Comparison of ENCODE assay signal across 13 cellular contexts in the genomic region with DNA sequence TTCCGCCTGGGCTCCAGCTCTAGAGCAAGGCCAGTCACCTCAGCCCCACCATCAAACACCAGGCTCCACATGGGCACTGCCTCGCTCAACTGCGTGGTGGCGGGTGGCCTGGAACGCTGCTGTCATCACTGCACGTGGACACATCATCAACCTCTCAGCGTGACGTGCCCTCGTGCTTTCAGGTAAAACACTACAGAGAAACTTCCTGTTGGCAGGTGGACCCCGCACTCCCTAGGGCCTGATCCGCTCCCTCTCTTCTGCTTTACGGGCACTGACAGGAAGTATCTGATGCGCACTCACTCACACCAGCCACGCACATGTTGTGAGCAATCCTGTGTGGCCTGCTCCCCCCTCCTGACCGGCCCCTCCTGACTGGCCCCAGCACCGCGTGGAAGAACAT.
DNase-seq lines count a peak whose midpoint lies in the region; ATAC-seq, FAIRE-seq and TF ChIP-seq lines count a peak whose summit lies in the region.
"Had no signal": no experiment of that assay in that cellular context is flagged by ENCODE, and none has a peak within 500 bp of the region (broad histone marks: within the 10 kb centered on the region; RNA-seq: fewer than 3 reads in every experiment).

No MANE protein-coding gene starts in this region.

- H3K27me3 ChIP-seq in Caco-2 (replicated peaks; ENCODE audit: control insufficient read depth, insufficient read depth, low read length) (no peaks in the 10 kb centered on the region), GM12878 (replicated peaks in 1 of 2; ENCODE audit: control insufficient read depth in 2 of 2, insufficient read depth in 2 of 2, low read length in 1 of 2) (no peaks in the 10 kb centered on the region), mammary epithelial cell (ENCODE audit: insufficient read depth, low read length) (no peaks in the 10 kb centered on the region)
- H3K27me3 ChIP-seq: left lung had no signal

- CTCF ChIA-PET in Caco-2 (lab: Charles Lee), result interaction anchor here (0.8 kb wide), 1 partner anchor 20 kb away, joined by 3 read pairs; no protein-coding TSS in a partner anchor
- CTCF ChIA-PET in GM12878 (lab: Yijun Ruan, JAX), result no interaction called here
- CTCF ChIA-PET in mammary epithelial cell (lab: Charles Lee; ENCODE audit: low non-redundant PET), result no interaction called here

- peaks cover 48% of the 10 kb centered on the region for H3K4me1 ChIP-seq in Caco-2
- H3K4me1 ChIP-seq in GM12878 (ENCODE audit: control insufficient read depth, insufficient read depth, low read length), result peaks cover 8% of the 10 kb centered on the region
- peaks cover 16% of the 10 kb centered on the region for H3K4me1 ChIP-seq in mammary epithelial cell (ENCODE audit: insufficient read depth, low read length)

- H3K27ac Mint-ChIP-seq in Caco-2 (ENCODE audit: unreplicated experiment) (peak overlapping the region; percentile 81), IgD-negative memory B cell (peak overlapping the region; percentile 42 to 98 (median 82))
- peak overlapping the region; percentile 81 to 97 (median 92) for H3K27ac Mint-ChIP-seq in naive thymus-derived CD8-positive, alpha-beta T cell

- peaks cover 24% of the 10 kb centered on the region for H4K20me1 ChIP-seq in GM12878 (ENCODE audit: control insufficient read depth, insufficient read depth)
- H4K20me1 ChIP-seq in mammary epithelial cell (ENCODE audit: insufficient read depth, low read length), result peaks cover 17% of the 10 kb centered on the region

- TF ChIP-seq POLR2A in GM12878 (IDR thresholded peaks at IDR 0.05; ENCODE audit: low read depth, low read length), result peak; percentile 27; the same call in 1 of the 2 replicates

- H3K4me1 Mint-ChIP-seq in Caco-2 (ENCODE audit: low read depth, unreplicated experiment) (peaks cover 45% of the 10 kb centered on the region), IgD-negative memory B cell (peaks cover 53 to 56% (median 53%) of the 10 kb centered on the region in 3 donors)
- peaks cover 48 to 83% (median 78%) of the 10 kb centered on the region in 4 donors for H3K4me1 Mint-ChIP-seq in naive thymus-derived CD8-positive, alpha-beta T cell

- no peak overlapping the region for H2AFZ ChIP-seq in GM12878 (ENCODE audit: control insufficient read depth, low read depth, low read length)
- no peak overlapping the region for H2AFZ ChIP-seq in mammary epithelial cell (ENCODE audit: low read depth, low read length)

- no peaks in the 10 kb centered on the region for H3K9me3 Mint-ChIP-seq in Caco-2 (ENCODE audit: unreplicated experiment)
- no peaks in the 10 kb centered on the region for H3K9me3 Mint-ChIP-seq in IgD-negative memory B cell
- no peaks in the 10 kb centered on the region for H3K9me3 Mint-ChIP-seq in naive thymus-derived CD8-positive, alpha-beta T cell

- no peak overlapping the region for H3K27ac ChIP-seq in GM12878 (ENCODE audit: control insufficient read depth, insufficient read depth)
- H3K27ac ChIP-seq in mammary epithelial cell (ENCODE audit: insufficient read depth, low read depth, low read length), result no peak overlapping the region
- H3K27ac ChIP-seq: HL-60, left lung had no signal

- TF ChIP-seq CTCF in Caco-2 (IDR thresholded peaks at IDR 0.05; ENCODE audit: insufficient read depth in 1 of 2, low read depth in 1 of 2, low read length in 1 of 2, severe bottlenecking in 1 of 2, unreplicated experiment in 1 of 2) (no peak), GM12878 (IDR thresholded peaks at IDR 0.05 in 2 of 3, conservative IDR thresholded peaks at IDR 0.05 in 1 of 3; ENCODE audit: control insufficient read depth in 2 of 3, extremely low read depth in 1 of 3, insufficient read depth in 1 of 3, low read depth in 3 of 3, low read length in 3 of 3) (no peak), mammary epithelial cell (conservative IDR thresholded peaks at IDR 0.05 in 1 of 2, IDR thresholded peaks at IDR 0.05 in 1 of 2; ENCODE audit: extremely low read depth in 1 of 2, insufficient read depth in 1 of 2, low read depth in 1 of 2, low read length in 2 of 2) (no peak)

- RAD21 ChIA-PET in GM12878 (lab: Charles Lee; ENCODE audit: unreplicated experiment), result no interaction called here

- H3K9ac ChIP-seq in GM12878 (ENCODE audit: control insufficient read depth, insufficient read depth, low read length) (no peak overlapping the region), mammary epithelial cell (ENCODE audit: insufficient read depth, low read length) (no peak overlapping the region)

- no peak for DNase-seq in Caco-2
- no peak for DNase-seq in GM12878 (ENCODE audit: low read depth, low spot score)
- peak; percentile 33 to 82 (median 66) for DNase-seq in naive thymus-derived CD8-positive, alpha-beta T cell
- no peak for DNase-seq in mammary epithelial cell
- DNase-seq in D341Med (ENCODE audit: low spot score), result no peak
- DNase-seq in ecto neural progenitor cell (ENCODE audit: low spot score), result no peak
- DNase-seq in islet precursor cell, result no peak
- DNase-seq: foreskin melanocyte, NCI-H524 had no signal

- no peak for TF ChIP-seq RAD21 in GM12878 (IDR thresholded peaks at IDR 0.05; ENCODE audit: insufficient read depth, low read depth, low read length)

- SMC1A ChIA-PET in GM12878 (lab: Charles Lee; ENCODE audit: uncharacterized antibody, unreplicated experiment), result no interaction called here

- H3K36me3 Mint-ChIP-seq in Caco-2 (ENCODE audit: insufficient read depth, unreplicated experiment) (peaks cover 90% of the 10 kb centered on the region), IgD-negative memory B cell (no peaks in the 10 kb centered on the region)
- peaks cover 0 to 11% (median 0%) of the 10 kb centered on the region in 3 donors for H3K36me3 Mint-ChIP-seq in naive thymus-derived CD8-positive, alpha-beta T cell

- no TSS peak for BruUV-seq in Caco-2 (replicated peaks; lab: Mats Ljungman, UMichigan)
- no TSS peak for BruUV-seq in GM12878 (replicated peaks; lab: Mats Ljungman, UMichigan)
- BruUV-seq in mammary epithelial cell (replicated peaks; lab: Mats Ljungman, UMichigan), result no TSS peak

- FAIRE-seq in GM12878 (lab: Jason Lieb, UNC), result no peak
- FAIRE-seq: colon had no signal

- H3K4me3 Mint-ChIP-seq in Caco-2 (ENCODE audit: unreplicated experiment) (no peak overlapping the region), IgD-negative memory B cell (peak overlapping the region in 3 of 4 donors; percentile 2 to 84 (median 46))
- peak overlapping the region; percentile 25 to 80 (median 60) for H3K4me3 Mint-ChIP-seq in naive thymus-derived CD8-positive, alpha-beta T cell

- intact Hi-C loops in Caco-2 (cut with micrococcal nuclease; ENCODE audit: unreplicated experiment), result loop anchor here (10.0 kb wide), 1 partner anchor 102 kb away; the partner anchor contains the start of gene SPG7
- intact Hi-C loops in GM12878 (cut with micrococcal nuclease; ENCODE audit: unreplicated experiment), result no loop called here
- intact Hi-C loops in mammary epithelial cell (cut with micrococcal nuclease), result loop anchor here (5.0 kb wide), 1 partner anchor 104 kb away; the partner anchor contains the start of gene SPG7

- dilution Hi-C loops in mammary epithelial cell (cut with HindIII; ENCODE audit: low sequenced_read_pairs), result loop anchor here (5.0 kb wide), 1 partner anchor 69 kb away; no protein-coding TSS in a partner anchor

- H3K79me2 ChIP-seq in GM12878 (ENCODE audit: control insufficient read depth, insufficient read depth, low read length), result peaks cover 84% of the 10 kb centered on the region
- peaks cover 94% of the 10 kb centered on the region for H3K79me2 ChIP-seq in mammary epithelial cell (ENCODE audit: insufficient read depth, low read length)

- POLR2A ChIA-PET in Caco-2 (lab: Charles Lee), result no interaction called here
- POLR2A ChIA-PET in GM12878 (lab: Charles Lee), result no interaction called here
- POLR2A ChIA-PET in naive thymus-derived CD8-positive, alpha-beta T cell (lab: Charles Lee), result interaction anchor here (0.5 to 2.5 kb wide), 8 partner anchors 10 to 161 kb away, joined by 3 to 7 read pairs (median 3); no protein-coding TSS in a partner anchor

- 69% methylated on average over 17 of the region's 17 CpGs for WGBS in GM12878 (ENCODE audit: insufficient coverage, insufficient replicate concordance, low lambda C conversion rate, missing lambda C conversion rate)
- whole genome bisulfite sequencing in mammary epithelial cell (ENCODE audit: low coverage, missing lambda C conversion rate), result 93% methylated on average over 17 of the region's 17 CpGs

- no peak overlapping the region for H3K4me3 ChIP-seq in Caco-2 (ENCODE audit: low read depth, low read length)
- no peak overlapping the region for H3K4me3 ChIP-seq in GM12878
- no peak overlapping the region for H3K4me3 ChIP-seq in mammary epithelial cell (replicated peaks in 1 of 3; ENCODE audit: insufficient read depth in 1 of 3, low read depth in 2 of 3, low read length in 3 of 3)
- H3K4me3 ChIP-seq: left lung had no signal

- in situ Hi-C loops in GM12878 (cut with MboI), result no loop called here
- in situ Hi-C loops in mammary epithelial cell (cut with MboI; ENCODE audit: low sequenced_read_pairs in 2 of 2), result no loop called here

- H3K27me3 Mint-ChIP-seq in Caco-2 (ENCODE audit: insufficient read depth, unreplicated experiment) (no peaks in the 10 kb centered on the region), IgD-negative memory B cell (no peaks in the 10 kb centered on the region)
- no peaks in the 10 kb centered on the region for H3K27me3 Mint-ChIP-seq in naive thymus-derived CD8-positive, alpha-beta T cell

- H3K9me3 ChIP-seq in Caco-2 (no peaks in the 10 kb centered on the region), GM12878 (replicated peaks; ENCODE audit: control insufficient read depth, insufficient read depth, low read length) (no peaks in the 10 kb centered on the region), mammary epithelial cell (replicated peaks; ENCODE audit: insufficient read depth, low read length) (no peaks in the 10 kb centered on the region)
- H3K9me3 ChIP-seq: left lung had no signal

- ATAC-seq in GM12878, result no peak
- ATAC-seq in naive thymus-derived CD8-positive, alpha-beta T cell, result peak; percentile 58 to 86
- ATAC-seq: left lung had no signal

- TF ChIP-seq EP300 in GM12878 (IDR thresholded peaks at IDR 0.05; ENCODE audit: borderline replicate concordance in 1 of 2, control insufficient read depth in 1 of 2, low read depth in 2 of 2, low read length in 2 of 2), result no peak

- H3K36me3 ChIP-seq in Caco-2 (ENCODE audit: control insufficient read depth, insufficient read depth, low read length) (peaks cover 2% of the 10 kb centered on the region), GM12878 (ENCODE audit: control insufficient read depth in 2 of 2, insufficient read depth in 2 of 2, low read length in 1 of 2) (peaks cover 9% of the 10 kb centered on the region in 2 experiments; a peak in 2 of 4 replicates), mammary epithelial cell (ENCODE audit: insufficient read depth, low read length) (no peaks in the 10 kb centered on the region)
- H3K36me3 ChIP-seq: left lung had no signal

- H3K4me2 ChIP-seq in GM12878 (ENCODE audit: control insufficient read depth, insufficient read depth) (no peak overlapping the region), mammary epithelial cell (ENCODE audit: insufficient read depth, low read depth, low read length) (no peak overlapping the region)

TF ChIP-seq in GM12878, 131 proteins besides CTCF, POLR2A, EP300 and RAD21 (continues in another document):
- TF ChIP-seq RELA (IDR thresholded peaks at IDR 0.05; ENCODE audit: borderline replicate concordance, partially characterized antibody), result no peak

Comparison
In these comparisons a context has a peak if more than half of its experiments do, and no peak if none do; other contexts are left out.
1. DNase-seq: peak in naive thymus-derived CD8-positive, alpha-beta T cell (10 of 10); none in Caco-2 (0 of 2), GM12878 (single experiment), mammary epithelial cell (single experiment), D341Med (single experiment), ecto neural progenitor cell (single experiment) and islet precursor cell (single experiment).
2. Peak in every context shown above with its lines, with median percentiles within 50 percentile points of each other: H3K27ac Mint-ChIP-seq.